Comparison of ENCODE assay signal across 8 cellular contexts in genomic region chr7:136687693-136688322, GRCh38.
DNase-seq lines count a peak whose midpoint lies in the region; ATAC-seq and TF ChIP-seq lines count a peak whose summit lies in the region.

No MANE protein-coding gene starts in this region.

- H3K4me2 ChIP-seq in KMS-11 (no peak overlapping the region), mesenchymal stem cell (ENCODE audit: low read length, poor library complexity, severe bottlenecking) (no peak overlapping the region)

- intact Hi-C loops in heart left ventricle (cut with DNase I), result no loop called here
- intact Hi-C loops in right cardiac atrium (cut with DNase I), result no loop called here
- intact Hi-C loops in activated T-helper 1 cell treated with anti-CD3 and anti-CD28 coated beads, Interleukin-12 subunit alpha, Interleukin-12 subunit beta, Interleukin-2, Interleukin-4 antibody, amounts not matched to agents 30 ng/mL and 10 ng/mL and 1 ng/mL, durations not matched to agents 14 hours and 24 hours and 36 hours (cut with micrococcal nuclease), result no loop called here

- no peaks in the 10 kb centered on the region for H3K4me1 ChIP-seq in heart left ventricle
- no peaks in the 10 kb centered on the region for H3K4me1 ChIP-seq in right cardiac atrium (ENCODE audit: control insufficient read depth, insufficient read depth, low read length)
- H3K4me1 ChIP-seq in KMS-11 (ENCODE audit: low read depth, poor library complexity, severe bottlenecking), result peaks cover under 1% of the 10 kb centered on the region
- no peaks in the 10 kb centered on the region for H3K4me1 ChIP-seq in mesenchymal stem cell (ENCODE audit: control insufficient read depth, insufficient read depth, low read depth, low read length)

- DNase-seq in heart left ventricle (no peak), right cardiac atrium (no peak), amniotic epithelial cell (ENCODE audit: low read depth) (peak; percentile 48), mesenchymal stem cell (peak; percentile 43), mesenteric fat pad (ENCODE audit: low spot score) (no peak)
- DNase-seq in stimulated activated naive CD4-positive, alpha-beta T cell treated with Interleukin-2 at 50 U/mL for 16 hours (lab: John Stamatoyannopoulos, UW), result no peak
- DNase-seq in activated T-helper 1 cell treated with anti-CD3 and anti-CD28 coated beads, Interleukin-12 subunit alpha, Interleukin-12 subunit beta, Interleukin-2, Interleukin-4 antibody, amounts not matched to agents 30 ng/mL and 10 ng/mL and 1 ng/mL, durations not matched to agents 14 hours and 24 hours and 36 hours (ENCODE audit: low spot score), result no peak

- no peak overlapping the region for H3K27ac Mint-ChIP-seq in activated T-helper 1 cell treated with anti-CD3 and anti-CD28 coated beads, Interleukin-12 subunit alpha, Interleukin-12 subunit beta, Interleukin-2, Interleukin-4 antibody, amounts not matched to agents 30 ng/mL and 10 ng/mL and 1 ng/mL, durations not matched to agents 14 hours and 24 hours and 36 hours

- no peaks in the 10 kb centered on the region for H3K79me2 ChIP-seq in KMS-11 (ENCODE audit: insufficient read depth, low read depth)

- H3K9ac ChIP-seq in KMS-11, result no peak overlapping the region
- H3K9ac ChIP-seq in mesenchymal stem cell (ENCODE audit: low read length), result no peak overlapping the region

- H3K4me3 ChIP-seq in heart left ventricle (no peak overlapping the region), right cardiac atrium (ENCODE audit: low read length) (no peak overlapping the region), KMS-11 (IDR thresholded peaks at IDR 0.05; ENCODE audit: insufficient read depth, low read depth, low read length) (no peak overlapping the region), mesenchymal stem cell (ENCODE audit: insufficient read depth in 1 of 2, low read depth in 1 of 2, low read length in 2 of 2) (no peak overlapping the region)

- H2BK120ac ChIP-seq in mesenchymal stem cell (ENCODE audit: low read depth, low read length), result no peak overlapping the region

- no peaks in the 10 kb centered on the region for H4K20me1 ChIP-seq in KMS-11 (ENCODE audit: insufficient read depth)

- H3K9me3 Mint-ChIP-seq in activated T-helper 1 cell treated with anti-CD3 and anti-CD28 coated beads, Interleukin-12 subunit alpha, Interleukin-12 subunit beta, Interleukin-2, Interleukin-4 antibody, amounts not matched to agents 30 ng/mL and 10 ng/mL and 1 ng/mL, durations not matched to agents 14 hours and 24 hours and 36 hours, result no peaks in the 10 kb centered on the region

- H2AK5ac ChIP-seq in mesenchymal stem cell (ENCODE audit: low read length, severe bottlenecking), result no peak overlapping the region

- H3K4ac ChIP-seq in mesenchymal stem cell (ENCODE audit: low read depth in 1 of 2, low read length in 2 of 2), result no peak overlapping the region

- H3K36me3 Mint-ChIP-seq in activated T-helper 1 cell treated with anti-CD3 and anti-CD28 coated beads, Interleukin-12 subunit alpha, Interleukin-12 subunit beta, Interleukin-2, Interleukin-4 antibody, amounts not matched to agents 30 ng/mL and 10 ng/mL and 1 ng/mL, durations not matched to agents 14 hours and 24 hours and 36 hours (ENCODE audit: low read depth), result no peaks in the 10 kb centered on the region

- 52 to 79% (median 69%) methylated on average over 2 of the region's 2 CpGs for whole genome bisulfite sequencing in heart left ventricle, 4 donors
- 62% methylated on average over 2 of the region's 2 CpGs for WGBS in right cardiac atrium
- WGBS in mesenchymal stem cell, result 71% methylated on average over 2 of the region's 2 CpGs

- no peak overlapping the region for H2AFZ ChIP-seq in KMS-11 (ENCODE audit: low read depth)
- no peak overlapping the region for H2AFZ ChIP-seq in mesenchymal stem cell (ENCODE audit: low read depth, low read length)

- H3K27me3 ChIP-seq in heart left ventricle (no peaks in the 10 kb centered on the region), right cardiac atrium (ENCODE audit: control insufficient read depth, insufficient read depth) (no peaks in the 10 kb centered on the region), KMS-11 (ENCODE audit: insufficient read depth, low read depth) (no peaks in the 10 kb centered on the region), mesenchymal stem cell (ENCODE audit: control insufficient read depth in 1 of 2, insufficient read depth in 1 of 2, low read length in 2 of 2) (no peaks in the 10 kb centered on the region)

- no peaks in the 10 kb centered on the region for H3K79me1 ChIP-seq in mesenchymal stem cell (replicated peaks; ENCODE audit: low read length, poor library complexity, severe bottlenecking)

- no peak overlapping the region for H4K8ac ChIP-seq in mesenchymal stem cell (ENCODE audit: low read length)

- H2BK12ac ChIP-seq in mesenchymal stem cell (ENCODE audit: low read length in 2 of 2), result no peak overlapping the region

- H3K23ac ChIP-seq in mesenchymal stem cell (ENCODE audit: low read length in 2 of 2), result no peak overlapping the region

- H3K27me3 Mint-ChIP-seq in activated T-helper 1 cell treated with anti-CD3 and anti-CD28 coated beads, Interleukin-12 subunit alpha, Interleukin-12 subunit beta, Interleukin-2, Interleukin-4 antibody, amounts not matched to agents 30 ng/mL and 10 ng/mL and 1 ng/mL, durations not matched to agents 14 hours and 24 hours and 36 hours (ENCODE audit: insufficient read depth), result no peaks in the 10 kb centered on the region

- H3K36me3 ChIP-seq in heart left ventricle, result no peaks in the 10 kb centered on the region
- H3K36me3 ChIP-seq in KMS-11 (ENCODE audit: insufficient read depth), result no peaks in the 10 kb centered on the region
- no peaks in the 10 kb centered on the region for H3K36me3 ChIP-seq in mesenchymal stem cell (ENCODE audit: control insufficient read depth in 1 of 2, insufficient read depth in 2 of 2, low read depth in 1 of 2, low read length in 2 of 2)

- no peaks in the 10 kb centered on the region for H3K4me1 Mint-ChIP-seq in activated T-helper 1 cell treated with anti-CD3 and anti-CD28 coated beads, Interleukin-12 subunit alpha, Interleukin-12 subunit beta, Interleukin-2, Interleukin-4 antibody, amounts not matched to agents 30 ng/mL and 10 ng/mL and 1 ng/mL, durations not matched to agents 14 hours and 24 hours and 36 hours (ENCODE audit: low read depth)

- H4K91ac ChIP-seq in mesenchymal stem cell (ENCODE audit: low read length), result no peak overlapping the region

- no peak overlapping the region for H3K4me3 Mint-ChIP-seq in activated T-helper 1 cell treated with anti-CD3 and anti-CD28 coated beads, Interleukin-12 subunit alpha, Interleukin-12 subunit beta, Interleukin-2, Interleukin-4 antibody, amounts not matched to agents 30 ng/mL and 10 ng/mL and 1 ng/mL, durations not matched to agents 14 hours and 24 hours and 36 hours

- H3K18ac ChIP-seq in mesenchymal stem cell (ENCODE audit: low read depth in 1 of 2, low read length in 2 of 2), result peak overlapping the region in 1 of 2 experiments; percentile 4

- ATAC-seq in heart left ventricle (no peak), right cardiac atrium (no peak)

- no peak overlapping the region for H3K27ac ChIP-seq in heart left ventricle
- H3K27ac ChIP-seq in right cardiac atrium (ENCODE audit: low read length), result no peak overlapping the region
- H3K27ac ChIP-seq in KMS-11, result no peak overlapping the region
- H3K27ac ChIP-seq in mesenchymal stem cell (ENCODE audit: low read length, poor library complexity, severe bottlenecking), result peak overlapping the region; percentile 39

- no peaks in the 10 kb centered on the region for H3K9me3 ChIP-seq in heart left ventricle
- no peaks in the 10 kb centered on the region for H3K9me3 ChIP-seq in right cardiac atrium (ENCODE audit: control insufficient read depth, low read length)
- no peaks in the 10 kb centered on the region for H3K9me3 ChIP-seq in mesenchymal stem cell (ENCODE audit: control insufficient read depth, low read length)

- H2BK5ac ChIP-seq in mesenchymal stem cell (ENCODE audit: low read depth, low read length, poor library complexity, severe bottlenecking), result no peak overlapping the region

- TF ChIP-seq CTCF in heart left ventricle (IDR thresholded peaks at IDR 0.05) (peak in 10 of 12 donors; percentile 25 to 58 (median 42)), KMS-11 (conservative IDR thresholded peaks at IDR 0.05; ENCODE audit: low read depth, low read length) (peak; percentile 97)

- no peak overlapping the region for H2BK15ac ChIP-seq in mesenchymal stem cell (ENCODE audit: low read depth, poor library complexity, severe bottlenecking)

- no peak overlapping the region for H3K14ac ChIP-seq in mesenchymal stem cell (ENCODE audit: low read length in 2 of 2)

- no peak for TF ChIP-seq POLR2A in heart left ventricle (IDR thresholded peaks at IDR 0.05)

Comparison
In these comparisons a context has a peak if more than half of its experiments do, and no peak if none do; other contexts are left out.
1. DNase-seq: peak in amniotic epithelial cell (single experiment) and mesenchymal stem cell (single experiment); none in heart left ventricle (0 of 5), right cardiac atrium (0 of 3), stimulated activated naive CD4-positive, alpha-beta T cell treated with Interleukin-2 at 50 U/mL for 16 hours (single experiment), mesenteric fat pad (single experiment) and activated T-helper 1 cell treated with anti-CD3 and anti-CD28 coated beads, Interleukin-12 subunit alpha, Interleukin-12 subunit beta, Interleukin-2, Interleukin-4 antibody, amounts not matched to agents 30 ng/mL and 10 ng/mL and 1 ng/mL, durations not matched to agents 14 hours and 24 hours and 36 hours (single experiment).